In the genomic region with DNA sequence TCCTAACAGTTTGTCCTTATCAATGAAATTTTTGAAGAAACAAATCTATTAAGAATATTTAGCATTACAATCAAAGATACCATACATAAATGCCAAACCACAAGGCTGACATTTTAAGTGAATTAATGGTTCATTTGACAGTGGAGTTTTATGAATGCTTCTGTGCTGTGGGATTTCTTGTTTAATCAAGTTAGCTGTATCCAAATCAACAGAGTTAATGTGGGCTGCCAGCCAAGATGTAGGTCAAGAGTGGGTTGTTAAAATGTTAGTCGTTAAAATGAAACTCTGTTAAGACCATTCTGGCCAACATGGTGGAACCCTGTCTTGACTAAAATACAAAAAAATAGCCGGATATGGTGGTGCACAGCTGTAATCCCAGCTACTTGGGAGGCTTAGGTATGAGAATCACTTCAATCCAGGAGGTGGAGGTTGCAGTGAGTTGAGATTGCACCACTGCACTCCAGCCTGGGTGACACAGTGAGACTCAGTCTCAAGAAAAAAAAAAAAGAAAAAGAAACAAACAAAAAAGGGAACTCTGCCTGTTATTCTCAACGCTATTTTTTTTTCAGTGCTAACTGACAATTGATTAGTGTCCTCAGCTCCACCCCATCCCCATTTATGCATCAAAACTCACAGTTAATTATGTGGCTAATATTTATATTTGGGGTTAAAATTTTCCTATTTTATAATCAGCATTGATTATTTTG, we compare ENCODE assay signal across 22 cellular contexts. TPM values are rescaled to one million over a fixed set of nuclear protein-coding genes. Genes with fewer than 3 reads are reported as not detected.
DNase-seq lines count a peak whose midpoint lies in the region; ATAC-seq and TF ChIP-seq lines count a peak whose summit lies in the region.
"Had no signal": no experiment of that assay in that cellular context is flagged by ENCODE, and none has a peak within 500 bp of the region (broad histone marks: within the 10 kb centered on the region; RNA-seq: fewer than 3 reads in every experiment).

No MANE protein-coding gene starts in this region.

- peak overlapping the region; percentile 27 for H3K27ac ChIP-seq in skeletal muscle tissue (ENCODE audit: low read depth, low read length)
- H3K27ac ChIP-seq: KMS-11, uterus had no signal

- ATAC-seq in HG02885 (IDR thresholded peaks at IDR 0.05; ENCODE audit: poor library complexity, unreplicated experiment) = no peak

- no peak overlapping the region for H3K4me3 ChIP-seq in skeletal muscle tissue (ENCODE audit: low read length in 3 of 3)
- H3K4me3 ChIP-seq: lung, skin epidermis, uterus had no signal

- no peak for TF ChIP-seq CTCF in GM13976 (IDR thresholded peaks at IDR 0.05; ENCODE audit: borderline replicate concordance, control extremely low read depth, extremely low read depth, insufficient read depth, missing control alignments)

- H3K27me3 ChIP-seq in skeletal muscle tissue (ENCODE audit: control insufficient read depth in 3 of 3, insufficient read depth in 3 of 3, low read length in 3 of 3) = no peaks in the 10 kb centered on the region
- H3K27me3 ChIP-seq: uterus had no signal

- no peak overlapping the region for H3K9ac ChIP-seq in skeletal muscle tissue (ENCODE audit: low read depth in 1 of 3, low read length in 3 of 3)
- H3K9ac ChIP-seq: KMS-11 had no signal

- in situ Hi-C loops in GM13976 (cut with MboI; ENCODE audit: low sequenced_read_pairs, unreplicated experiment) = no loop called here

- no peaks in the 10 kb centered on the region for H3K9me3 ChIP-seq in skeletal muscle tissue (ENCODE audit: control insufficient read depth in 3 of 3, low read length in 3 of 3)
- H3K9me3 ChIP-seq: uterus had no signal

- peaks cover 3 to 19% (median 12%) of the 10 kb centered on the region in 3 donors for H3K4me1 ChIP-seq in skeletal muscle tissue (ENCODE audit: control insufficient read depth in 3 of 3, insufficient read depth in 3 of 3, low read length in 3 of 3)
- H3K4me1 ChIP-seq: uterus had no signal

- peak; percentile 15 for DNase-seq in SKM-1 treated with dmso at 0.1 percent for 144 hours (lab: John Stamatoyannopoulos, UW; ENCODE audit: unreplicated experiment)
- DNase-seq in SKM-1 (lab: John Stamatoyannopoulos, UW; ENCODE audit: unreplicated experiment) = no peak
- peak; percentile 16 to 70 for DNase-seq in NOMO-1 (lab: John Stamatoyannopoulos, UW; ENCODE audit: unreplicated experiment in 2 of 2)
- peak; percentile 37 for DNase-seq in astrocyte of the hippocampus (ENCODE audit: low read depth, low spot score)
- no peak for DNase-seq in GM13976 (ENCODE audit: low spot score)
- no peak for DNase-seq in kidney glomerular epithelial cell (lab: John Stamatoyannopoulos, UW)
- DNase-seq: activated CD4-positive, alpha-beta T cell treated with anti-CD3 and anti-CD28 coated beads, Interleukin-2, amount 50 U/mL, for 4 hours; activated CD4-positive, CD25-positive, alpha-beta regulatory T cell; activated CD8-positive, alpha-beta memory T cell treated with anti-CD3 and anti-CD28 coated beads, Interleukin-2, amount 50 U/mL, for 4 hours; aorta; caudate nucleus; GF-D8; GOT3; NCI-H1092 treated with DMSO at 0.1 percent for 48 hours; NCI-H2029; NCI-H345; uterus had no signal

- no peaks in the 10 kb centered on the region for H3K36me3 ChIP-seq in skeletal muscle tissue (ENCODE audit: control insufficient read depth in 3 of 3, insufficient read depth in 3 of 3, low read length in 3 of 3)
- H3K36me3 ChIP-seq: uterus had no signal

RNA-seq across cellular contexts. Expression of gene GPAT3, which starts 20.3 kb away (rescaled TPM):
- 32.4 TPM for total RNA-seq in skeletal muscle tissue

Comparison
In these comparisons a context has a peak if more than half of its experiments do, and no peak if none do; other contexts are left out.
1. DNase-seq: peak in SKM-1 treated with dmso at 0.1 percent for 144 hours (single experiment), NOMO-1 (2 of 2) and astrocyte of the hippocampus (single experiment); none in SKM-1 (single experiment), GM13976 (single experiment) and kidney glomerular epithelial cell (single experiment).